1 cellular context compared by ENCODE assay signal in the genomic region with DNA sequence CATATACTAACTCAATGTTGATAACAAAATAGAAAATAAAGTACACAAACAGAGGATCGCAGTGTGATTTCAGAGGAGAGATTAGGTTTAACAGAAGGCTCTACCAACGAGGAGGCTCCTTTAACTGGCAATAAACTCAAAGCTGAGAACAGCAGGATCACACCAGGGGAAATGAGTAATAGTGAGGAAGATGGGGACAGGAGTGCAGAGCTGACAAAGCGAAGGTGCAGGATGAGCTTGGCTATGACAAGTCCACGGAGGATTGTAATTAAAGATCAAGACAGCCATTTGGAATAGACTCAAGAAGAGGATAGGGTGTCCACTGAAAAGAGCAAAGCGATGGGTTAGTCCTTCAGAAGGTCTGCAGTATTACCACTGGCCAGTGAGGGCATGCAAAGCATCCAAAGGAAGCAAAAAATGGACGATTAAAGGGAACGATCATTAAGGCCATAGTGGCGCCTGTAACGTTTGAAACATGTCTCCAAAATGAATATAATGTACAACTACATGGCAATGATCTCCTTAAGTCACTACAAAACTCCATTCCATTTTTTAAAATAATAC.
TF ChIP-seq lines count a peak whose summit lies in the region.

No MANE protein-coding gene starts in this region.

TF ChIP-seq in SK-N-SH treated with all-trans-retinoic acid at 6 μM for 48 hours, 23 proteins besides CTCF, POLR2A, EP300 and RAD21 (continued from another document):
- TF ChIP-seq, protein P1, sequence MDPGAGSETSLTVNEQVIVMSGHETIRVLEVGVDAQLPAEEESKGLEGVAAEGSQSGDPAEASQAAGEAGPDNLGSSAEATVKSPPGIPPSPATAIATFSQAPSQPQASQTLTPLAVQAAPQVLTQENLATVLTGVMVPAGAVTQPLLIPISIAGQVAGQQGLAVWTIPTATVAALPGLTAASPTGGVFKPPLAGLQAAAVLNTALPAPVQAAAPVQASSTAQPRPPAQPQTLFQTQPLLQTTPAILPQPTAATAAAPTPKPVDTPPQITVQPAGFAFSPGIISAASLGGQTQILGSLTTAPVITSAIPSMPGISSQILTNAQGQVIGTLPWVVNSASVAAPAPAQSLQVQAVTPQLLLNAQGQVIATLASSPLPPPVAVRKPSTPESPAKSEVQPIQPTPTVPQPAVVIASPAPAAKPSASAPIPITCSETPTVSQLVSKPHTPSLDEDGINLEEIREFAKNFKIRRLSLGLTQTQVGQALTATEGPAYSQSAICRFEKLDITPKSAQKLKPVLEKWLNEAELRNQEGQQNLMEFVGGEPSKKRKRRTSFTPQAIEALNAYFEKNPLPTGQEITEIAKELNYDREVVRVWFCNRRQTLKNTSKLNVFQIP (CRISPR knock-in tag; IDR thresholded peaks at IDR 0.05; ENCODE audit: borderline replicate concordance, low read depth), result no peak
TF ChIP-seq in SK-N-SH treated with all-trans-retinoic acid at 6 μM for 48 hours: peak in this region for 0.
